In genomic region chrX:65634732-65635131, GRCh38 we compare ENCODE assay signal across 25 cellular contexts. TPM values are rescaled to one million over a fixed set of nuclear protein-coding genes. Genes with fewer than 3 reads are reported as not detected.
DNase-seq lines count a peak whose midpoint lies in the region; ATAC-seq and TF ChIP-seq lines count a peak whose summit lies in the region.
"Had no signal": no experiment of that assay in that cellular context is flagged by ENCODE, and none has a peak within 500 bp of the region (broad histone marks: within the 10 kb centered on the region; RNA-seq: fewer than 3 reads in every experiment).

No MANE protein-coding gene starts in this region.

- TF ChIP-seq POLR2A in testis (IDR thresholded peaks at IDR 0.05) = no peak

- H3K27ac ChIP-seq in heart right ventricle = peak overlapping the region; percentile 28 to 90 (median 78)
- H3K27ac ChIP-seq in testis = peak overlapping the region; percentile 50 to 72
- H3K27ac ChIP-seq: BLaER1 treated with 17β-estradiol and CSF1 and Interleukin-3, amounts not matched to agents 10 nM and 100 nM; body of pancreas; foreskin keratinocyte; PC-9 had no signal

- H3K4me1 Mint-ChIP-seq in osteocyte (ENCODE audit: unreplicated experiment) = peaks cover 17% of the 10 kb centered on the region
- H3K4me1 Mint-ChIP-seq: activated naive CD8-positive, alpha-beta T cell treated with anti-CD3 and anti-CD28 coated beads, Interleukin-2, amount 50 U/mL, for 24 hours had no signal

- H3K4me3 ChIP-seq in adipocyte (ENCODE audit: low read length) (no peak overlapping the region), heart right ventricle (no peak overlapping the region), testis (no peak overlapping the region)
- H3K4me3 ChIP-seq: BLaER1 treated with 17β-estradiol and CSF1 and Interleukin-3, amounts not matched to agents 10 nM and 100 nM; body of pancreas; lung; PC-9; spleen had no signal

- ATAC-seq in heart right ventricle = peak in 6 of 8 donors; percentile 6 to 53 (median 30)
- ATAC-seq: activated CD4-positive, CD25-positive, alpha-beta regulatory T cell treated with anti-CD3 and anti-CD28 coated beads, Interleukin-2, amount 50 U/mL, for 24 hours; activated CD8-positive, alpha-beta T cell treated with anti-CD3 and anti-CD28 coated beads for 36 hours; activated naive CD8-positive, alpha-beta T cell treated with anti-CD3 and anti-CD28 coated beads, Interleukin-2, amount 50 U/mL, for 24 hours; body of pancreas; foreskin keratinocyte had no signal

- H3K27ac Mint-ChIP-seq in osteocyte (ENCODE audit: unreplicated experiment) = peak overlapping the region; percentile 79
- H3K27ac Mint-ChIP-seq: activated CD8-positive, alpha-beta T cell treated with anti-CD3 and anti-CD28 coated beads for 36 hours; activated naive CD8-positive, alpha-beta T cell treated with anti-CD3 and anti-CD28 coated beads, Interleukin-2, amount 50 U/mL, for 24 hours had no signal

- DNase-seq in adipocyte (ENCODE audit: low read depth) = no peak
- no peak for DNase-seq in heart right ventricle
- DNase-seq in osteocyte (ENCODE audit: extremely low spot score, unreplicated experiment) = peak; percentile 75
- DNase-seq in testis = no peak
- no peak for DNase-seq in mesenteric fat pad (ENCODE audit: low spot score)
- no peak for DNase-seq in activated CD4-positive, alpha-beta T cell treated with anti-CD3 and anti-CD28 coated beads, Interleukin-2, amount 50 U/mL, for 1 hour
- no peak for DNase-seq in NCI-H2227 (lab: John Stamatoyannopoulos, UW; ENCODE audit: unreplicated experiment)
- DNase-seq: activated CD8-positive, alpha-beta T cell treated with anti-CD3 and anti-CD28 coated beads for 36 hours; activated effector memory CD4-positive, alpha-beta T cell treated with Interleukin-2 at 50 U/mL for 16 hours; activated naive CD8-positive, alpha-beta T cell treated with anti-CD3 and anti-CD28 coated beads, Interleukin-2, amount 50 U/mL, for 24 hours; Caco-2; effector memory CD4-positive, alpha-beta T cell; foreskin keratinocyte; hippocampal formation; MM.1S; NCI-H1436; NCI-H510A; PC-9; spleen; stimulated activated CD4-positive, alpha-beta T cell treated with anti-CD3 and anti-CD28 coated beads, Interleukin-2, amount 100 ng/mL, for 48 hours; stimulated activated naive CD4-positive, alpha-beta T cell treated with Interleukin-2 at 50 U/mL for 16 hours had no signal

- H3K9me3 ChIP-seq in adipocyte (ENCODE audit: control insufficient read depth, low read length) = no peaks in the 10 kb centered on the region
- no peaks in the 10 kb centered on the region for H3K9me3 ChIP-seq in heart right ventricle
- H3K9me3 ChIP-seq in testis = no peaks in the 10 kb centered on the region
- H3K9me3 ChIP-seq: body of pancreas, Caco-2 had no signal

- H3K27me3 ChIP-seq in adipocyte (replicated peaks; ENCODE audit: control insufficient read depth, insufficient read depth, low read length) = peaks cover 3% of the 10 kb centered on the region
- peaks cover 0 to 16% (median 0%) of the 10 kb centered on the region in 7 donors for H3K27me3 ChIP-seq in heart right ventricle
- H3K27me3 ChIP-seq in testis = no peaks in the 10 kb centered on the region
- H3K27me3 ChIP-seq: body of pancreas, foreskin keratinocyte, spleen had no signal

- no peak overlapping the region for H3K4me3 Mint-ChIP-seq in osteocyte (ENCODE audit: unreplicated experiment)
- H3K4me3 Mint-ChIP-seq: activated CD8-positive, alpha-beta T cell treated with anti-CD3 and anti-CD28 coated beads for 36 hours; activated naive CD8-positive, alpha-beta T cell treated with anti-CD3 and anti-CD28 coated beads, Interleukin-2, amount 50 U/mL, for 24 hours had no signal

- H3K4me1 ChIP-seq in adipocyte (ENCODE audit: control insufficient read depth, insufficient read depth, low read length) = peaks cover 19% of the 10 kb centered on the region
- peaks cover 4 to 29% (median 17%) of the 10 kb centered on the region in 9 donors for H3K4me1 ChIP-seq in heart right ventricle
- H3K4me1 ChIP-seq in testis = peaks cover 4% of the 10 kb centered on the region
- H3K4me1 ChIP-seq: body of pancreas, Caco-2, foreskin keratinocyte, spleen had no signal

- H3K36me3 ChIP-seq in adipocyte (ENCODE audit: control insufficient read depth, insufficient read depth, low read length, severe bottlenecking) = no peaks in the 10 kb centered on the region
- no peaks in the 10 kb centered on the region for H3K36me3 ChIP-seq in heart right ventricle
- no peaks in the 10 kb centered on the region for H3K36me3 ChIP-seq in testis (ENCODE audit: low read depth, missing control alignments)
- H3K36me3 ChIP-seq: BLaER1 treated with 17β-estradiol and CSF1 and Interleukin-3, amounts not matched to agents 10 nM and 100 nM; spleen had no signal

- H3K27me3 Mint-ChIP-seq in osteocyte (ENCODE audit: unreplicated experiment) = no peaks in the 10 kb centered on the region
- H3K27me3 Mint-ChIP-seq: activated CD8-positive, alpha-beta T cell treated with anti-CD3 and anti-CD28 coated beads for 36 hours; activated naive CD8-positive, alpha-beta T cell treated with anti-CD3 and anti-CD28 coated beads, Interleukin-2, amount 50 U/mL, for 24 hours had no signal

- intact Hi-C loops in heart right ventricle (cut with DNase I) (loop anchor here in 4 of 10 donors (5.0 kb wide), 2 partner anchors 32 to 37 kb away; no protein-coding TSS in a partner anchor), testis (cut with DNase I; ENCODE audit: low total_unique reads) (no loop called here)

- TF ChIP-seq CTCF in heart right ventricle (IDR thresholded peaks at IDR 0.05) (no peak), osteocyte (IDR thresholded peaks at IDR 0.05) (no peak), testis (IDR thresholded peaks at IDR 0.05) (no peak)

- H3K9ac ChIP-seq in adipocyte (ENCODE audit: low read length) = peak overlapping the region; percentile 63
- H3K9ac ChIP-seq: BLaER1 treated with 17β-estradiol and CSF1 and Interleukin-3, amounts not matched to agents 10 nM and 100 nM had no signal

- 67 to 72% methylated on average over 4 of the region's 4 CpGs for WGBS in heart right ventricle, 2 donors
- 77 to 82% methylated on average over 4 of the region's 4 CpGs for WGBS in testis, 2 donors

- H3K9me3 Mint-ChIP-seq in osteocyte (ENCODE audit: unreplicated experiment) = no peaks in the 10 kb centered on the region
- H3K9me3 Mint-ChIP-seq: activated CD8-positive, alpha-beta T cell treated with anti-CD3 and anti-CD28 coated beads for 36 hours; activated naive CD8-positive, alpha-beta T cell treated with anti-CD3 and anti-CD28 coated beads, Interleukin-2, amount 50 U/mL, for 24 hours had no signal

- H3K36me3 Mint-ChIP-seq in osteocyte (ENCODE audit: unreplicated experiment) = no peaks in the 10 kb centered on the region

RNA-seq across cellular contexts. Expression of gene MSN, which starts 32.7 kb away (rescaled TPM):
- total RNA-seq in heart right ventricle = 100 to 1,000 TPM; 106 to 238 (median 120) TPM
- 100 to 1,000 TPM in 1 of 2 donors, 10 to 100 TPM in 1; 60.2 to 130 TPM for polyA plus RNA-seq in heart right ventricle
- 236 and 241 TPM in 2 replicates for total RNA-seq in osteocyte
- total RNA-seq in testis = 10 to 100 TPM; 30.1 to 53.1 TPM
- polyA plus RNA-seq in testis (ENCODE audit: insufficient read depth, low read depth, low replicate concordance) = 82.7 TPM
- 296 TPM for total RNA-seq in mesenteric fat pad
